28 cellular contexts compared by ENCODE assay signal in genomic region chr3:119608591-119608990, GRCh38. TPM values are rescaled to one million over a fixed set of nuclear protein-coding genes. Genes with fewer than 3 reads are reported as not detected.
"Had no signal": no experiment of that assay in that cellular context is flagged by ENCODE, and none has a peak within 500 bp of the region (broad histone marks: within the 10 kb centered on the region; RNA-seq: fewer than 3 reads in every experiment).

No MANE protein-coding gene starts in this region.

- H3K36me3 ChIP-seq: breast epithelium had no signal

- H3K4me1 Mint-ChIP-seq: activated CD4-positive, alpha-beta T cell treated with anti-CD3 and anti-CD28 coated beads, Interleukin-2, amount 10 ng/mL, durations not matched to agents 7 days and 5 days; activated naive CD4-positive, alpha-beta T cell treated with anti-CD3 and anti-CD28 coated beads, Interleukin-2, amount 10 ng/mL, durations not matched to agents 7 days and 5 days had no signal

- H3K9me3 Mint-ChIP-seq: activated CD4-positive, alpha-beta memory T cell treated with anti-CD3 and anti-CD28 coated beads for 36 hours; activated CD4-positive, alpha-beta T cell treated with anti-CD3 and anti-CD28 coated beads, Interleukin-2, amount 10 ng/mL, durations not matched to agents 7 days and 5 days; activated naive CD4-positive, alpha-beta T cell treated with anti-CD3 and anti-CD28 coated beads, Interleukin-2, amount 10 ng/mL, durations not matched to agents 7 days and 5 days; activated naive CD8-positive, alpha-beta T cell treated with anti-CD3 and anti-CD28 coated beads for 36 hours; activated T-cell treated with anti-CD3 and anti-CD28 coated beads, Interleukin-2, amount 50 U/mL, for 72 hours; activated T-helper 2 cell treated with anti-CD3 and anti-CD28 coated beads, Interferon-gamma antibody, Interleukin-2, Interleukin-4, amounts not matched to agents 10 μg/mL and 5 μg/mL and 100 μg/mL, durations not matched to agents 14 hours and 24 hours and 36 hours had no signal

- ATAC-seq: activated T-cell treated with anti-CD3 and anti-CD28 coated beads, Interleukin-2, amount 50 U/mL, for 72 hours; Panc1 had no signal

- H3K27ac ChIP-seq: breast epithelium, SK-N-MC, VCaP had no signal

- H3K4me1 ChIP-seq: breast epithelium had no signal

- H3K27ac Mint-ChIP-seq: activated CD4-positive, alpha-beta memory T cell treated with anti-CD3 and anti-CD28 coated beads for 36 hours; activated CD4-positive, alpha-beta T cell treated with anti-CD3 and anti-CD28 coated beads, Interleukin-2, amount 10 ng/mL, durations not matched to agents 7 days and 5 days; activated naive CD4-positive, alpha-beta T cell treated with anti-CD3 and anti-CD28 coated beads, Interleukin-2, amount 10 ng/mL, durations not matched to agents 7 days and 5 days; activated naive CD8-positive, alpha-beta T cell treated with anti-CD3 and anti-CD28 coated beads for 36 hours; activated T-cell treated with anti-CD3 and anti-CD28 coated beads, Interleukin-2, amount 50 U/mL, for 72 hours; activated T-helper 2 cell treated with anti-CD3 and anti-CD28 coated beads, Interferon-gamma antibody, Interleukin-2, Interleukin-4, amounts not matched to agents 10 μg/mL and 5 μg/mL and 100 μg/mL, durations not matched to agents 14 hours and 24 hours and 36 hours had no signal

- H3K4me3 ChIP-seq: breast epithelium, SK-N-MC had no signal

- H3K27me3 ChIP-seq: breast epithelium had no signal

- H3K36me3 Mint-ChIP-seq: activated CD4-positive, alpha-beta memory T cell treated with anti-CD3 and anti-CD28 coated beads for 36 hours; activated naive CD4-positive, alpha-beta T cell treated with anti-CD3 and anti-CD28 coated beads, Interleukin-2, amount 10 ng/mL, durations not matched to agents 7 days and 5 days; activated naive CD8-positive, alpha-beta T cell treated with anti-CD3 and anti-CD28 coated beads for 36 hours had no signal

- H3K4me3 Mint-ChIP-seq: activated CD4-positive, alpha-beta memory T cell treated with anti-CD3 and anti-CD28 coated beads for 36 hours; activated CD4-positive, alpha-beta T cell treated with anti-CD3 and anti-CD28 coated beads, Interleukin-2, amount 10 ng/mL, durations not matched to agents 7 days and 5 days; activated naive CD4-positive, alpha-beta T cell treated with anti-CD3 and anti-CD28 coated beads, Interleukin-2, amount 10 ng/mL, durations not matched to agents 7 days and 5 days; activated naive CD8-positive, alpha-beta T cell treated with anti-CD3 and anti-CD28 coated beads for 36 hours; activated T-cell treated with anti-CD3 and anti-CD28 coated beads, Interleukin-2, amount 50 U/mL, for 72 hours had no signal

- DNase-seq: activated CD4-positive, alpha-beta memory T cell treated with anti-CD3 and anti-CD28 coated beads for 36 hours; activated CD4-positive, alpha-beta T cell treated with anti-CD3 and anti-CD28 coated beads, Interleukin-2, amount 10 ng/mL, durations not matched to agents 7 days and 5 days; activated CD4-positive, CD25-positive, alpha-beta regulatory T cell; activated CD8-positive, alpha-beta memory T cell treated with anti-CD3 and anti-CD28 coated beads, Interleukin-2, amount 50 U/mL, for 4 hours; activated gamma-delta T cell treated with Interleukin-2 at 50 U/mL for 16 hours; activated naive CD4-positive, alpha-beta T cell treated with anti-CD3 and anti-CD28 coated beads, Interleukin-2, amount 10 ng/mL, durations not matched to agents 7 days and 5 days; activated naive CD8-positive, alpha-beta T cell treated with anti-CD3 and anti-CD28 coated beads for 36 hours; activated T-cell treated with anti-CD3 and anti-CD28 coated beads, Interleukin-2, amount 50 U/mL, for 72 hours; caudate nucleus; KG1; NCI-H1092; NCI-H1930; NCI-H2107; NCI-H524; NCI-H774; NK-92 treated with Interleukin-12 subunit alpha and Interleukin-12 subunit beta, amount 100 ng/mL, for 24 hours; OCI-M1; RPMI8226; T-helper 1 cell had no signal

- H3K9me3 ChIP-seq: breast epithelium had no signal

RNA-seq across cellular contexts. Expression of gene PLA1A, which starts 10.9 kb away (rescaled TPM):
- total RNA-seq: activated CD4-positive, alpha-beta T cell treated with anti-CD3 and anti-CD28 coated beads, Interleukin-2, amount 10 ng/mL, durations not matched to agents 7 days and 5 days; activated naive CD8-positive, alpha-beta T cell treated with anti-CD3 and anti-CD28 coated beads for 36 hours; activated T-helper 2 cell treated with anti-CD3 and anti-CD28 coated beads, Interferon-gamma antibody, Interleukin-2, Interleukin-4, amounts not matched to agents 10 μg/mL and 5 μg/mL and 100 μg/mL, durations not matched to agents 14 hours and 24 hours and 36 hours; LHCN-M2; M059J; T-helper 2 cell treated with Interferon-gamma antibody and Interleukin-4, amounts not matched to agents 100 ng/mL and 5 ng/mL, for 36 hours had no signal

RNA-seq across cellular contexts. Expression of gene CD80, which starts 49.2 kb away (rescaled TPM):
- total RNA-seq: LHCN-M2, M059J, Right ventricle myocardium inferior had no signal

RNA-seq across cellular contexts. Expression of gene POPDC2, which starts 51.8 kb away (rescaled TPM):
- total RNA-seq: LHCN-M2 had no signal
